Comparison of ENCODE assay signal across 19 cellular contexts in the genomic region with DNA sequence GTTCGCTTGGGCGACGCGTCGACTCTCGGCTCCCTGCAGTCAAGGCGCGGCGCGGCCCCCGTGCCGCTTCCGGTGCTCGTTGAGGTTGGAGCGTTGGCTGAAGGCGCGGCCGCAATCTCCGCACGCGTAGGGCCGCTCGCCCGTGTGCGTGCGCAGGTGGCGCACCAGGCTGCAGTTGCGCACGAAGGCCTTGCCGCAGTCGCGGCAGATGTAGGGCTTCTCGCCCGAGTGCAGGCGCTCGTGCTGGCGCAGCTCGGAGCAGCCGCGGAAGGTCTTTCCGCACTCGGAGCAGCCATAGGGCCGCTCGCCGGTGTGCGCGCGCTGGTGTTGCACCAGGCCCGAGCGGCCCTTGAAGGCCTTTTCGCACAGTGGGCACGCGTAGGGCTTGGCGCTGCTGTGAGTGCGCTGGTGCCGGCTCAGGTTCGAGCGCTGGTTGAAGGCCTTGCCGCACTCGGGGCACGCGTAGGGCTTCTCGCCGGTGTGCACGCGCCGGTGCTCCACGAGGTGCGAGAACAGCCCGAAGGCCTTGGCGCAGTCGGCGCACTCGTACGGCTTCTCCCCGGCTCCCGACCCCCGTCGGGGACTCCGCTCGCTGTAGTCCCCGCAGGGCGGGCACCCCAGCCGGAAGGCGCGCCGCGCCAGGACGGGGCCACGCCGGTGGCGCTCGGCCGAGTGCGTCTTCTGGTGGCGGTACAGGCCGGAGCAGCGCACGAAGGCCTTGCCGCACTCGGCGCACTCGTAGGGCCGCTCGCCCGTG. TPM values are rescaled to one million over a fixed set of nuclear protein-coding genes. Genes with fewer than 3 reads are reported as not detected.
DNase-seq lines count a peak whose midpoint lies in the region; ATAC-seq and TF ChIP-seq lines count a peak whose summit lies in the region.
"Had no signal": no experiment of that assay in that cellular context is flagged by ENCODE, and none has a peak within 500 bp of the region (broad histone marks: within the 10 kb centered on the region; RNA-seq: fewer than 3 reads in every experiment).

No MANE protein-coding gene starts in this region.

- no peak overlapping the region for H3K27ac Mint-ChIP-seq in WTC11
- H3K27ac Mint-ChIP-seq: CD4-positive, alpha-beta memory T cell; IgD-negative memory B cell had no signal

- TF ChIP-seq CTCF in heart left ventricle (IDR thresholded peaks at IDR 0.05) (no peak), WTC11 (IDR thresholded peaks at IDR 0.05) (no peak), osteoblast (IDR thresholded peaks at IDR 0.05; ENCODE audit: extremely low read depth, low read depth, low read length) (no peak), sigmoid colon (IDR thresholded peaks at IDR 0.05) (no peak)

- WGBS in right cardiac atrium: 37% methylated on average over 106 of the region's 106 CpGs
- WGBS in heart left ventricle, 4 donors: 29 to 80% (median 53%) methylated on average over 37 to 106 of the region's 106 CpGs
- 73 to 91% methylated on average over 106 of the region's 106 CpGs for WGBS in sigmoid colon, 2 donors

- TF ChIP-seq POLR2A in heart left ventricle (IDR thresholded peaks at IDR 0.05): no peak
- no peak for TF ChIP-seq POLR2A in sigmoid colon (IDR thresholded peaks at IDR 0.05)

- intact Hi-C loops in right cardiac atrium (cut with DNase I) (no loop called here), heart left ventricle (cut with DNase I) (no loop called here), sigmoid colon (cut with DNase I) (no loop called here)

- TF ChIP-seq EP300 in sigmoid colon (IDR thresholded peaks at IDR 0.05): no peak

- no peaks in the 10 kb centered on the region for H3K36me3 ChIP-seq in heart left ventricle
- no peaks in the 10 kb centered on the region for H3K36me3 ChIP-seq in H7 (replicated peaks; ENCODE audit: control insufficient read depth, insufficient read depth, low read length)
- no peaks in the 10 kb centered on the region for H3K36me3 ChIP-seq in osteoblast (ENCODE audit: insufficient read depth, low read length)
- no peaks in the 10 kb centered on the region for H3K36me3 ChIP-seq in sigmoid colon
- H3K36me3 ChIP-seq: BE2C had no signal

- H3K4me2 ChIP-seq in osteoblast (ENCODE audit: insufficient read depth, low read length): no peak overlapping the region
- H3K4me2 ChIP-seq: A549 had no signal

- H3K36me3 Mint-ChIP-seq in WTC11: no peaks in the 10 kb centered on the region
- H3K36me3 Mint-ChIP-seq: IgD-negative memory B cell had no signal

- no peaks in the 10 kb centered on the region for H4K20me1 ChIP-seq in osteoblast (ENCODE audit: insufficient read depth, low read length)

- H3K9me3 Mint-ChIP-seq in WTC11: no peaks in the 10 kb centered on the region
- H3K9me3 Mint-ChIP-seq: CD4-positive, alpha-beta memory T cell; IgD-negative memory B cell had no signal

- no peak overlapping the region for H3K4me3 ChIP-seq in right cardiac atrium (ENCODE audit: low read length)
- H3K4me3 ChIP-seq in heart left ventricle: no peak overlapping the region
- no peak overlapping the region for H3K4me3 ChIP-seq in H7 (ENCODE audit: insufficient read depth, low read depth, low read length)
- H3K4me3 ChIP-seq in osteoblast (ENCODE audit: insufficient read depth, low read length): no peak overlapping the region
- H3K4me3 ChIP-seq in sigmoid colon: no peak overlapping the region
- H3K4me3 ChIP-seq: A549 had no signal

- H3K79me2 ChIP-seq in osteoblast (ENCODE audit: insufficient read depth, low read length): no peaks in the 10 kb centered on the region

- CTCF ChIA-PET in WTC11 (lab: Charles Lee): no interaction called here

- ATAC-seq in right cardiac atrium: no peak
- no peak for ATAC-seq in heart left ventricle
- no peak for ATAC-seq in WTC11
- ATAC-seq: A549, HCT116 had no signal

- H3K27me3 Mint-ChIP-seq in WTC11 (ENCODE audit: low read depth): no peaks in the 10 kb centered on the region
- H3K27me3 Mint-ChIP-seq: CD4-positive, alpha-beta memory T cell; IgD-negative memory B cell had no signal

- peaks cover 2% of the 10 kb centered on the region; the same call in 1 of the 2 replicates for H3K4me1 Mint-ChIP-seq in WTC11

- H3K27me3 ChIP-seq in right cardiac atrium (ENCODE audit: control insufficient read depth, insufficient read depth) (no peaks in the 10 kb centered on the region), heart left ventricle (peaks cover 0 to 32% (median 0%) of the 10 kb centered on the region in 9 donors), H7 (ENCODE audit: control insufficient read depth, insufficient read depth, low read length) (no peaks in the 10 kb centered on the region), osteoblast (ENCODE audit: insufficient read depth, low read length) (no peaks in the 10 kb centered on the region), sigmoid colon (peaks cover 0 to 18% (median 13%) of the 10 kb centered on the region in 3 donors)
- H3K27me3 ChIP-seq: BE2C had no signal

- no peak overlapping the region for H2AFZ ChIP-seq in osteoblast (ENCODE audit: low read length)

- no peaks in the 10 kb centered on the region for H3K9me3 ChIP-seq in right cardiac atrium (ENCODE audit: control insufficient read depth, low read length)
- no peaks in the 10 kb centered on the region for H3K9me3 ChIP-seq in heart left ventricle
- H3K9me3 ChIP-seq in osteoblast (ENCODE audit: low read depth, low read length): no peaks in the 10 kb centered on the region
- no peaks in the 10 kb centered on the region for H3K9me3 ChIP-seq in sigmoid colon
- H3K9me3 ChIP-seq: A549, BE2C had no signal

- H3K27ac ChIP-seq in right cardiac atrium (ENCODE audit: low read length): no peak overlapping the region
- no peak overlapping the region for H3K27ac ChIP-seq in heart left ventricle
- H3K27ac ChIP-seq in osteoblast (ENCODE audit: low read depth, low read length): no peak overlapping the region
- no peak overlapping the region for H3K27ac ChIP-seq in sigmoid colon
- H3K27ac ChIP-seq: A549, C4-2B had no signal

- H3K4me1 ChIP-seq in right cardiac atrium (ENCODE audit: control insufficient read depth, insufficient read depth, low read length) (no peaks in the 10 kb centered on the region), heart left ventricle (peaks cover 0 to 8% (median 4%) of the 10 kb centered on the region in 12 donors), osteoblast (ENCODE audit: insufficient read depth, low read length) (no peaks in the 10 kb centered on the region), sigmoid colon (no peaks in the 10 kb centered on the region)
- H3K4me1 ChIP-seq: A549, BE2C had no signal

- POLR2A ChIA-PET in WTC11 (lab: Charles Lee): no interaction called here

- peak in 2 of 3 donors; percentile 45 to 53 for DNase-seq in right cardiac atrium
- DNase-seq in heart left ventricle: no peak
- peak; percentile 58 for DNase-seq in H7
- no peak for DNase-seq in WTC11 (ENCODE audit: low spot score)
- peak; percentile 52 for DNase-seq in osteoblast (ENCODE audit: insufficient read length, low spot score, missing footprints)
- no peak for DNase-seq in cerebellar cortex (ENCODE audit: low spot score)
- DNase-seq in sigmoid colon: no peak
- no peak for DNase-seq in SIG-M5 treated with dmso at 0.1 percent for 504 hours (lab: John Stamatoyannopoulos, UW; ENCODE audit: unreplicated experiment)
- DNase-seq: BE2C; CD4-positive, alpha-beta memory T cell; DMS153; DMS79 treated with DMSO at 0.1 percent for 48 hours; EL had no signal

- H3K4me3 Mint-ChIP-seq in WTC11: no peak overlapping the region
- H3K4me3 Mint-ChIP-seq: CD4-positive, alpha-beta memory T cell; IgD-negative memory B cell had no signal

TF ChIP-seq in WTC11, 78 proteins besides CTCF, POLR2A, EP300 and RAD21 (continues in another document):
- TF ChIP-seq FOXP1 (CRISPR knock-in tag; IDR thresholded peaks at IDR 0.05; ENCODE audit: borderline replicate concordance): peak; percentile 53; the same call in 1 of the 2 replicates

RNA-seq across cellular contexts. Expression of a gene that starts 5.3 kb away (rescaled TPM):
- total RNA-seq in right cardiac atrium (1 to 10 TPM in 1 of 4 donors, under 1 TPM in 3; 0.33 to 1.1 (median 0.47) TPM), heart left ventricle (1 to 10 TPM in 1 of 9 donors, under 1 TPM in 8; 0.18 to 1.1 (median 0.46) TPM), WTC11 (2021) (1.7 to 2.1 TPM (median 2.0 TPM) in 3 replicates), osteoblast (1.2 and 1.4 TPM in 2 replicates), sigmoid colon (under 1 TPM; 0.28 to 0.54 (median 0.43) TPM)
- polyA plus RNA-seq in right cardiac atrium (0.27 TPM), heart left ventricle (under 1 TPM; 0.08 to 0.28 TPM), sigmoid colon (under 1 TPM in 2 of 3 donors, not detected in 1; 0.46 to 0.79 TPM)
- total RNA-seq in H7 (2014; rRNA removed; shearing (Covaris generic)): 3.0 and 3.2 TPM in 2 replicates

RNA-seq across cellular contexts. Expression of a gene that starts 13.0 kb away (rescaled TPM):
- under 1 TPM; 0.33 to 0.82 (median 0.55) TPM for total RNA-seq in right cardiac atrium
- 0.52 TPM for polyA plus RNA-seq in right cardiac atrium
- under 1 TPM in 7 of 9 donors, not detected in 2; 0.17 to 0.75 (median 0.63) TPM for total RNA-seq in heart left ventricle
- under 1 TPM; 0.24 to 0.57 TPM for polyA plus RNA-seq in heart left ventricle
- total RNA-seq in H7 (2014; rRNA removed; shearing (Covaris generic)): 4.4 and 7.7 TPM in 2 replicates
- 3.4 to 4.9 TPM (median 4.6 TPM) in 3 replicates for total RNA-seq in WTC11 (2021)
- total RNA-seq in osteoblast: 4.4 and 4.7 TPM in 2 replicates
- 1 to 10 TPM in 3 of 4 donors, under 1 TPM in 1; 0.66 to 2.2 (median 1.5) TPM for total RNA-seq in sigmoid colon
- polyA plus RNA-seq in sigmoid colon: 1 to 10 TPM; 1.2 to 2.5 (median 1.8) TPM

RNA-seq across cellular contexts. Expression of a gene that starts 14.6 kb away (rescaled TPM):
- total RNA-seq in right cardiac atrium (10 to 100 TPM; 21.0 to 36.0 (median 28.6) TPM), heart left ventricle (1 to 10 TPM in 7 of 9 donors, under 1 TPM in 2; 0.23 to 6.6 (median 3.0) TPM), WTC11 (2021) (22.6 to 24.3 TPM (median 23.4 TPM) in 3 replicates), osteoblast (1.1 and 1.5 TPM in 2 replicates), sigmoid colon (10 to 100 TPM in 2 of 4 donors, 1 to 10 TPM in 2; 1.9 to 17.4 (median 12.1) TPM)
- polyA plus RNA-seq in right cardiac atrium (32.6 TPM), heart left ventricle (1 to 10 TPM; 4.4 to 4.6 TPM), sigmoid colon (10 to 100 TPM in 2 of 3 donors, 1 to 10 TPM in 1; 7.2 to 23.4 (median 16.0) TPM)
- 33.8 and 45.5 TPM in 2 replicates for total RNA-seq in H7 (2014; rRNA removed; shearing (Covaris generic))
- total RNA-seq: HT-29 had no signal

RNA-seq across cellular contexts. Expression of a gene that starts 19.2 kb away (rescaled TPM):
- total RNA-seq in right cardiac atrium (100 to 1,000 TPM; 513 to 681 (median 600) TPM), heart left ventricle (100 to 1,000 TPM; 346 to 753 (median 485) TPM), WTC11 (2021) (1,498 to 1,502 TPM (median 1,501 TPM) in 3 replicates), osteoblast (1,166 and 1,239 TPM in 2 replicates), sigmoid colon (1,000 to 10,000 TPM; 1,322 to 2,581 (median 2,411) TPM)
- polyA plus RNA-seq in right cardiac atrium (566 TPM), heart left ventricle (1,000 to 10,000 TPM in 1 of 2 donors, 100 to 1,000 TPM in 1; 417 to 1,718 TPM), sigmoid colon (1,000 to 10,000 TPM; 1,097 to 1,974 (median 1,406) TPM)
- total RNA-seq in H7 (2014; rRNA removed; shearing (Covaris generic)): 2,794 and 2,937 TPM in 2 replicates

RNA-seq across cellular contexts. Expression of a gene that starts 27.6 kb away (rescaled TPM):
- total RNA-seq in right cardiac atrium (not detected), heart left ventricle (not detected), WTC11 (2021) (1.1 to 1.8 TPM (median 1.5 TPM) in 3 replicates), osteoblast (not detected in 2 replicates), sigmoid colon (not detected)
- polyA plus RNA-seq in right cardiac atrium (not detected), heart left ventricle (not detected), sigmoid colon (under 1 TPM in 1 of 3 donors, not detected in 2; 0.07 TPM)
- 0.70 TPM in 1 of 2 replicates, not detected in the other for total RNA-seq in H7 (2014; rRNA removed; shearing (Covaris generic))
- polyA plus RNA-seq: A549; AG04450; CD4-positive, alpha-beta memory T cell; IgD-negative memory B cell had no signal

Comparison
In these comparisons a context has a peak if more than half of its experiments do, and no peak if none do; other contexts are left out.
1. DNase-seq: peak in right cardiac atrium (2 of 3), H7 (single experiment) and osteoblast (single experiment); none in heart left ventricle (0 of 5), WTC11 (single experiment), cerebellar cortex (single experiment), sigmoid colon (single experiment) and SIG-M5 treated with dmso at 0.1 percent for 504 hours (single experiment).